10 cellular contexts compared by ENCODE assay signal in genomic region chr2:42794271-42795046, GRCh38. TPM values are rescaled to one million over a fixed set of nuclear protein-coding genes. Genes with fewer than 3 reads are reported as not detected.
DNase-seq lines count a peak whose midpoint lies in the region; ATAC-seq and TF ChIP-seq lines count a peak whose summit lies in the region.
"Had no signal": no experiment of that assay in that cellular context is flagged by ENCODE, and none has a peak within 500 bp of the region (broad histone marks: within the 10 kb centered on the region; RNA-seq: fewer than 3 reads in every experiment).

No MANE protein-coding gene starts in this region.

- peak overlapping the region; percentile 94 for H3K27ac Mint-ChIP-seq in stimulated activated memory B cell treated with anti-CD40 and anti-IgM and Interleukin-4, amounts not matched to agents 10 μg/mL and 1 μg/mL and 100 μg/mL, for 72 hours
- no peak overlapping the region for H3K27ac Mint-ChIP-seq in activated CD4-positive, alpha-beta T cell treated with anti-CD3 and anti-CD28 coated beads for 36 hours
- H3K27ac Mint-ChIP-seq in stimulated activated naive CD8-positive, alpha-beta T cell treated with anti-CD3 and anti-CD28 coated beads, Interleukin-15, amount 100 ng/mL, for 72 hours: no peak overlapping the region

- intact Hi-C loops in Panc1 (cut with micrococcal nuclease; ENCODE audit: unreplicated experiment): no loop called here
- intact Hi-C loops in activated CD4-positive, alpha-beta T cell treated with anti-CD3 and anti-CD28 coated beads for 36 hours (cut with DNase I, micrococcal nuclease): no loop called here

- BruUV-seq in Panc1 (replicated peaks; lab: Mats Ljungman, UMichigan): no TSS peak

- H3K27me3 ChIP-seq in Panc1 (ENCODE audit: control insufficient read depth, insufficient read depth, low read length): no peaks in the 10 kb centered on the region
- H3K27me3 ChIP-seq in right atrium auricular region: no peaks in the 10 kb centered on the region
- H3K27me3 ChIP-seq: suprapubic skin had no signal

- CTCF ChIA-PET in Panc1 (lab: Charles Lee): interaction anchor here (0.5 to 0.7 kb wide), 2 partner anchors 16 to 68 kb away, joined by 9 to 17 read pairs; no protein-coding TSS in a partner anchor
- CTCF ChIA-PET in activated CD4-positive, alpha-beta T cell treated with anti-CD3 and anti-CD28 coated beads for 36 hours (lab: Charles Lee): no interaction called here

- peaks cover 17% of the 10 kb centered on the region for H3K36me3 Mint-ChIP-seq in stimulated activated memory B cell treated with anti-CD40 and anti-IgM and Interleukin-4, amounts not matched to agents 10 μg/mL and 1 μg/mL and 100 μg/mL, for 72 hours
- peaks cover 1% of the 10 kb centered on the region for H3K36me3 Mint-ChIP-seq in activated CD4-positive, alpha-beta T cell treated with anti-CD3 and anti-CD28 coated beads for 36 hours (ENCODE audit: low read depth)

- no peaks in the 10 kb centered on the region for H3K9me3 ChIP-seq in Panc1 (ENCODE audit: control insufficient read depth, insufficient read depth, low read depth, low read length)
- no peaks in the 10 kb centered on the region for H3K9me3 ChIP-seq in right atrium auricular region
- H3K9me3 ChIP-seq: suprapubic skin had no signal

- peak; percentile 86 for ATAC-seq in Panc1
- ATAC-seq in stimulated activated memory B cell treated with anti-CD40 and anti-IgM and Interleukin-4, amounts not matched to agents 10 μg/mL and 1 μg/mL and 100 μg/mL, for 72 hours: no peak
- no peak for ATAC-seq in activated CD4-positive, alpha-beta T cell treated with anti-CD3 and anti-CD28 coated beads for 36 hours
- ATAC-seq in stimulated activated naive CD8-positive, alpha-beta T cell treated with anti-CD3 and anti-CD28 coated beads, Interleukin-15, amount 100 ng/mL, for 72 hours: no peak

- H3K36me3 ChIP-seq in Panc1 (ENCODE audit: control insufficient read depth, insufficient read depth, low read length) (no peaks in the 10 kb centered on the region), right atrium auricular region (no peaks in the 10 kb centered on the region)
- H3K36me3 ChIP-seq: suprapubic skin had no signal

- in situ Hi-C loops in Panc1 (cut with HindIII; ENCODE audit: low pct_unique_long_range_greater_than_20kb, low sequenced_read_pairs): no loop called here

- H3K27me3 Mint-ChIP-seq in stimulated activated memory B cell treated with anti-CD40 and anti-IgM and Interleukin-4, amounts not matched to agents 10 μg/mL and 1 μg/mL and 100 μg/mL, for 72 hours: no peaks in the 10 kb centered on the region
- peaks cover 33% of the 10 kb centered on the region for H3K27me3 Mint-ChIP-seq in activated CD4-positive, alpha-beta T cell treated with anti-CD3 and anti-CD28 coated beads for 36 hours
- H3K27me3 Mint-ChIP-seq in stimulated activated naive CD8-positive, alpha-beta T cell treated with anti-CD3 and anti-CD28 coated beads, Interleukin-15, amount 100 ng/mL, for 72 hours: peaks cover 47% of the 10 kb centered on the region

- DNase-seq in GM12864 (ENCODE audit: low read depth) (no peak), Panc1 (ENCODE audit: low read depth, low spot score) (peak; percentile 32), right atrium auricular region (ENCODE audit: low spot score) (no peak), T-helper 9 cell (no peak), DMS 273 treated with DMSO at 0.1 percent for 48 hours (lab: John Stamatoyannopoulos, UW) (no peak)
- DNase-seq in activated CD4-positive, alpha-beta T cell treated with anti-CD3 and anti-CD28 coated beads for 36 hours: no peak
- no peak for DNase-seq in stimulated activated naive CD8-positive, alpha-beta T cell treated with anti-CD3 and anti-CD28 coated beads, Interleukin-15, amount 100 ng/mL, for 72 hours
- DNase-seq: NCI-H446 treated with DMSO at 0.1 percent for 48 hours had no signal

- H3K27ac ChIP-seq in Panc1 (ENCODE audit: low read length): no peak overlapping the region
- H3K27ac ChIP-seq in right atrium auricular region: peak overlapping the region; percentile 77 to 80

- peaks cover 60% of the 10 kb centered on the region for H3K4me1 Mint-ChIP-seq in stimulated activated memory B cell treated with anti-CD40 and anti-IgM and Interleukin-4, amounts not matched to agents 10 μg/mL and 1 μg/mL and 100 μg/mL, for 72 hours
- H3K4me1 Mint-ChIP-seq in activated CD4-positive, alpha-beta T cell treated with anti-CD3 and anti-CD28 coated beads for 36 hours: peaks cover 37% of the 10 kb centered on the region
- H3K4me1 Mint-ChIP-seq in stimulated activated naive CD8-positive, alpha-beta T cell treated with anti-CD3 and anti-CD28 coated beads, Interleukin-15, amount 100 ng/mL, for 72 hours: peaks cover 59% of the 10 kb centered on the region

- no peaks in the 10 kb centered on the region for H3K9me3 Mint-ChIP-seq in stimulated activated memory B cell treated with anti-CD40 and anti-IgM and Interleukin-4, amounts not matched to agents 10 μg/mL and 1 μg/mL and 100 μg/mL, for 72 hours
- no peaks in the 10 kb centered on the region for H3K9me3 Mint-ChIP-seq in activated CD4-positive, alpha-beta T cell treated with anti-CD3 and anti-CD28 coated beads for 36 hours (ENCODE audit: low read depth)
- no peaks in the 10 kb centered on the region for H3K9me3 Mint-ChIP-seq in stimulated activated naive CD8-positive, alpha-beta T cell treated with anti-CD3 and anti-CD28 coated beads, Interleukin-15, amount 100 ng/mL, for 72 hours

- peak; percentile 74 for TF ChIP-seq CTCF in GM12864 (IDR thresholded peaks at IDR 0.05; ENCODE audit: low read depth, low read length, missing control alignments)
- TF ChIP-seq CTCF in Panc1 (IDR thresholded peaks at IDR 0.05): peak; percentile 85
- peak in 1 of 2 donors; percentile 32 for TF ChIP-seq CTCF in right atrium auricular region (IDR thresholded peaks at IDR 0.05)

- POLR2A ChIA-PET in Panc1 (lab: Charles Lee): interaction anchor here (0.6 kb wide), 2 partner anchors 280 to 600 kb away, joined by 3 to 4 read pairs; no protein-coding TSS in a partner anchor
- POLR2A ChIA-PET in activated CD4-positive, alpha-beta T cell treated with anti-CD3 and anti-CD28 coated beads for 36 hours (lab: Charles Lee): interaction anchor here (1.1 kb wide), 1 partner anchor 15 kb away, joined by 3 read pairs; no protein-coding TSS in a partner anchor

- peak overlapping the region; percentile 85 for H3K4me3 Mint-ChIP-seq in stimulated activated memory B cell treated with anti-CD40 and anti-IgM and Interleukin-4, amounts not matched to agents 10 μg/mL and 1 μg/mL and 100 μg/mL, for 72 hours
- H3K4me3 Mint-ChIP-seq in activated CD4-positive, alpha-beta T cell treated with anti-CD3 and anti-CD28 coated beads for 36 hours: no peak overlapping the region
- H3K4me3 Mint-ChIP-seq in stimulated activated naive CD8-positive, alpha-beta T cell treated with anti-CD3 and anti-CD28 coated beads, Interleukin-15, amount 100 ng/mL, for 72 hours: peak overlapping the region in 1 of 2 donors; percentile 90

- H3K4me3 ChIP-seq in GM12864 (ENCODE audit: low read depth, low read length) (peak overlapping the region; percentile 70; the same call in 1 of the 2 replicates), Panc1 (ENCODE audit: low read depth in 2 of 2, low read length in 2 of 2) (no peak overlapping the region), right atrium auricular region (no peak overlapping the region)

- no peaks in the 10 kb centered on the region for H3K4me1 ChIP-seq in Panc1 (ENCODE audit: control insufficient read depth, insufficient read depth, low read length)
- peaks cover 0 to 25% of the 10 kb centered on the region in 2 donors for H3K4me1 ChIP-seq in right atrium auricular region

RNA-seq across cellular contexts. Expression of gene HAAO, which starts 2.1 kb away (rescaled TPM):
- total RNA-seq in Panc1 (2021; ENCODE audit: unreplicated experiment): 0.74 TPM
- 1.4 TPM for polyA plus RNA-seq in Panc1 (2012; ENCODE audit: insufficient read length)
- total RNA-seq in right atrium auricular region: 1 to 10 TPM; 1.4 to 2.6 TPM
- total RNA-seq in activated CD4-positive, alpha-beta T cell treated with anti-CD3 and anti-CD28 coated beads for 36 hours: 1 to 10 TPM in 1 of 2 experiments, under 1 TPM in 1; 0.86 to 1.2 TPM

RNA-seq across cellular contexts. Expression of gene OXER1, which starts 30.5 kb away (rescaled TPM):
- total RNA-seq in Panc1 (2021; ENCODE audit: unreplicated experiment) (0.10 TPM), right atrium auricular region (under 1 TPM; 0.47 to 0.48 TPM)
- 0.17 TPM for polyA plus RNA-seq in Panc1 (2012; ENCODE audit: insufficient read length)
- under 1 TPM; 0.14 to 0.23 TPM for total RNA-seq in activated CD4-positive, alpha-beta T cell treated with anti-CD3 and anti-CD28 coated beads for 36 hours
